15 cellular contexts compared by ENCODE assay signal in genomic region chr16:58365623-58366022, GRCh38.
"Had no signal": no experiment of that assay in that cellular context is flagged by ENCODE, and none has a peak within 500 bp of the region (broad histone marks: within the 10 kb centered on the region; RNA-seq: fewer than 3 reads in every experiment).

No MANE protein-coding gene starts in this region.

- H3K9me3 ChIP-seq: upper lobe of right lung had no signal

- H3K27ac ChIP-seq: esophagus squamous epithelium, spleen, tibial artery, upper lobe of right lung had no signal

- H3K4me1 ChIP-seq: spleen, tibial artery, upper lobe of right lung had no signal

- H3K27ac Mint-ChIP-seq: natural killer cell; stimulated activated memory B cell treated with anti-CD40 and anti-IgM and Interleukin-4, amounts not matched to agents 10 μg/mL and 1 μg/mL and 100 μg/mL, for 72 hours; stimulated activated naive CD8-positive, alpha-beta T cell treated with anti-CD3 and anti-CD28 coated beads, Interleukin-15, Interleukin-2, amounts not matched to agents 100 ng/mL and 50 ng/mL, for 24 hours had no signal

- FAIRE-seq: endometrium had no signal

- H3K36me3 ChIP-seq: esophagus squamous epithelium, spleen, tibial artery, upper lobe of right lung had no signal

- H3K36me3 Mint-ChIP-seq: stimulated activated memory B cell treated with anti-CD40 and anti-IgM and Interleukin-4, amounts not matched to agents 10 μg/mL and 1 μg/mL and 100 μg/mL, for 72 hours had no signal

- DNase-seq: effector memory CD4-positive, alpha-beta T cell; esophagus squamous epithelium; natural killer cell; posterior cingulate gyrus; spleen; stimulated activated CD4-positive, alpha-beta T cell treated with anti-CD3 and anti-CD28 coated beads, Interleukin-15, amount 100 ng/mL, for 24 hours; stimulated activated CD4-positive, alpha-beta T cell treated with anti-CD3 and anti-CD28 coated beads, Interleukin-4, amount 100 ng/mL, for 24 hours; tibial artery; upper lobe of right lung had no signal

- H3K4me1 Mint-ChIP-seq: natural killer cell; neural crest cell; stimulated activated memory B cell treated with anti-CD40 and anti-IgM and Interleukin-4, amounts not matched to agents 10 μg/mL and 1 μg/mL and 100 μg/mL, for 72 hours had no signal

- H3K4me3 ChIP-seq: esophagus squamous epithelium, spleen, tibial artery, upper lobe of right lung had no signal

- H3K27me3 ChIP-seq: tibial artery, upper lobe of right lung had no signal

- H3K4me3 Mint-ChIP-seq: natural killer cell; neural crest cell; stimulated activated memory B cell treated with anti-CD40 and anti-IgM and Interleukin-4, amounts not matched to agents 10 μg/mL and 1 μg/mL and 100 μg/mL, for 72 hours; stimulated activated naive CD8-positive, alpha-beta T cell treated with anti-CD3 and anti-CD28 coated beads, Interleukin-15, Interleukin-2, amounts not matched to agents 100 ng/mL and 50 ng/mL, for 24 hours had no signal

- H3K9me3 Mint-ChIP-seq: neural crest cell had no signal

- ATAC-seq: left lobe of liver; natural killer cell; sciatic nerve; stimulated activated memory B cell treated with anti-CD40 and anti-IgM and Interleukin-4, amounts not matched to agents 10 μg/mL and 1 μg/mL and 100 μg/mL, for 72 hours; upper lobe of right lung had no signal
